In genomic region chr5:115843444-115844130, GRCh38 we compare ENCODE assay signal across 9 cellular contexts. TPM values are rescaled to one million over a fixed set of nuclear protein-coding genes. Genes with fewer than 3 reads are reported as not detected.
DNase-seq lines count a peak whose midpoint lies in the region; ATAC-seq and TF ChIP-seq lines count a peak whose summit lies in the region.
"Had no signal": no experiment of that assay in that cellular context is flagged by ENCODE, and none has a peak within 500 bp of the region (broad histone marks: within the 10 kb centered on the region; RNA-seq: fewer than 3 reads in every experiment).

No MANE protein-coding gene starts in this region.

- CTCF ChIA-PET in activated CD8-positive, alpha-beta T cell treated with anti-CD3 and anti-CD28 coated beads, Interleukin-2, amount 10 ng/mL, durations not matched to agents 7 days and 5 days (lab: Charles Lee): interaction anchor here (0.7 to 1.4 kb wide), 5 partner anchors 12 to 388 kb away, joined by 3 to 6 read pairs (median 4); no protein-coding TSS in a partner anchor

- TF ChIP-seq POLR2A in heart left ventricle (IDR thresholded peaks at IDR 0.05) (no peak), vagina (IDR thresholded peaks at IDR 0.05) (no peak), thyroid gland (IDR thresholded peaks at IDR 0.05) (no peak)

- ATAC-seq in heart left ventricle (no peak), Right ventricle myocardium inferior (no peak)
- no peak for ATAC-seq in activated CD8-positive, alpha-beta T cell treated with anti-CD3 and anti-CD28 coated beads, Interleukin-2, amount 10 ng/mL, durations not matched to agents 7 days and 5 days

- POLR2A ChIA-PET in activated CD8-positive, alpha-beta T cell treated with anti-CD3 and anti-CD28 coated beads, Interleukin-2, amount 10 ng/mL, durations not matched to agents 7 days and 5 days (lab: Charles Lee): interaction anchor here (0.9 to 1.0 kb wide), 2 partner anchors 11 to 218 kb away, joined by 3 read pairs; no protein-coding TSS in a partner anchor

- H3K4me3 ChIP-seq in heart left ventricle (peak overlapping the region in 10 of 12 donors; percentile 73 to 97 (median 86)), iPS-20b (ENCODE audit: low read length) (peak overlapping the region; percentile 97; the same call in 1 of the 2 replicates), vagina (peak overlapping the region; percentile 86 to 99), thyroid gland (replicated peaks in 1 of 3) (no peak overlapping the region)
- no peak overlapping the region for H3K4me3 ChIP-seq in effector memory CD4-positive, alpha-beta T cell (ENCODE audit: insufficient read depth, low read depth, low read length, poor library complexity, severe bottlenecking)

- H3K4me1 ChIP-seq in heart left ventricle: peaks cover 0 to 64% (median 52%) of the 10 kb centered on the region in 12 donors
- peaks cover 2% of the 10 kb centered on the region for H3K4me1 ChIP-seq in iPS-20b (ENCODE audit: insufficient read depth, low read length)
- peaks cover 58% of the 10 kb centered on the region for H3K4me1 ChIP-seq in vagina
- peaks cover 20% of the 10 kb centered on the region for H3K4me1 ChIP-seq in effector memory CD4-positive, alpha-beta T cell (ENCODE audit: control insufficient read depth, insufficient read depth, low read length, poor library complexity, severe bottlenecking)
- H3K4me1 ChIP-seq in thyroid gland: peaks cover 25 to 27% of the 10 kb centered on the region in 2 donors

- TF ChIP-seq CTCF in heart left ventricle (IDR thresholded peaks at IDR 0.05): no peak
- no peak for TF ChIP-seq CTCF in vagina (IDR thresholded peaks at IDR 0.05)
- no peak for TF ChIP-seq CTCF in thyroid gland (IDR thresholded peaks at IDR 0.05)

- no peaks in the 10 kb centered on the region for H3K27me3 ChIP-seq in heart left ventricle
- peaks cover 12% of the 10 kb centered on the region for H3K27me3 ChIP-seq in iPS-20b (ENCODE audit: insufficient read depth, low read length)
- no peaks in the 10 kb centered on the region for H3K27me3 ChIP-seq in vagina
- H3K27me3 ChIP-seq in effector memory CD4-positive, alpha-beta T cell (replicated peaks; ENCODE audit: control insufficient read depth, insufficient read depth, low read length, poor library complexity, severe bottlenecking): no peaks in the 10 kb centered on the region
- no peaks in the 10 kb centered on the region for H3K27me3 ChIP-seq in thyroid gland

- H3K4me1 Mint-ChIP-seq in activated CD8-positive, alpha-beta T cell treated with anti-CD3 and anti-CD28 coated beads, Interleukin-2, amount 10 ng/mL, durations not matched to agents 7 days and 5 days (ENCODE audit: low read depth): peaks cover 43% of the 10 kb centered on the region

- H3K27ac Mint-ChIP-seq in activated CD8-positive, alpha-beta T cell treated with anti-CD3 and anti-CD28 coated beads, Interleukin-2, amount 10 ng/mL, durations not matched to agents 7 days and 5 days: no peak overlapping the region

- peaks cover 23% of the 10 kb centered on the region for H3K36me3 Mint-ChIP-seq in activated CD8-positive, alpha-beta T cell treated with anti-CD3 and anti-CD28 coated beads, Interleukin-2, amount 10 ng/mL, durations not matched to agents 7 days and 5 days (ENCODE audit: low read depth)

- H3K36me3 ChIP-seq in heart left ventricle (no peaks in the 10 kb centered on the region), iPS-20b (ENCODE audit: insufficient read depth, low read depth, low read length) (no peaks in the 10 kb centered on the region; the same call in 1 of the 2 replicates), vagina (no peaks in the 10 kb centered on the region), thyroid gland (no peaks in the 10 kb centered on the region)
- no peaks in the 10 kb centered on the region for H3K36me3 ChIP-seq in effector memory CD4-positive, alpha-beta T cell (ENCODE audit: control insufficient read depth, insufficient read depth, low read length)

- no peak overlapping the region for H3K9ac ChIP-seq in iPS-20b (ENCODE audit: low read depth, low read length)

- H3K9me3 ChIP-seq in heart left ventricle (no peaks in the 10 kb centered on the region), iPS-20b (ENCODE audit: insufficient read depth, low read depth, low read length) (no peaks in the 10 kb centered on the region), vagina (no peaks in the 10 kb centered on the region), thyroid gland (no peaks in the 10 kb centered on the region)
- no peaks in the 10 kb centered on the region for H3K9me3 ChIP-seq in effector memory CD4-positive, alpha-beta T cell (ENCODE audit: control insufficient read depth, low read length)

- intact Hi-C loops in heart left ventricle (cut with DNase I): loop anchor here in 6 of 10 donors (5.0 to 10.0 kb wide), 7 partner anchors 211 to 529 kb away; partner anchors contain the start of genes TMED7 (in 2 of the 6), COMMD10 (in 1 of the 6) and FEM1C (in 1 of the 6)
- intact Hi-C loops in Right ventricle myocardium inferior (cut with DNase I): loop anchor here (5.0 to 10.0 kb wide), 2 partner anchors 229 to 549 kb away; partner anchors contain the start of gene CCDC112
- intact Hi-C loops in vagina (cut with DNase I): loop anchor here (5.0 kb wide), 1 partner anchor 216 kb away; the partner anchor contains the start of gene TMED7
- intact Hi-C loops in thyroid gland (cut with DNase I): no loop called here

- H3K27ac ChIP-seq in heart left ventricle: peak overlapping the region in 11 of 12 donors; percentile 41 to 96 (median 96)
- H3K27ac ChIP-seq in iPS-20b (ENCODE audit: low read length): no peak overlapping the region
- H3K27ac ChIP-seq in vagina: peak overlapping the region; percentile 9
- no peak overlapping the region for H3K27ac ChIP-seq in effector memory CD4-positive, alpha-beta T cell (ENCODE audit: insufficient read depth, low read length, poor library complexity, severe bottlenecking)
- no peak overlapping the region for H3K27ac ChIP-seq in thyroid gland

- 55 to 62% (median 58%) methylated on average over 6 of the region's 6 CpGs for WGBS in heart left ventricle, 4 donors
- WGBS in thyroid gland, 2 donors: 86 to 91% methylated on average over 6 of the region's 6 CpGs

- no peaks in the 10 kb centered on the region for H3K9me3 Mint-ChIP-seq in activated CD8-positive, alpha-beta T cell treated with anti-CD3 and anti-CD28 coated beads, Interleukin-2, amount 10 ng/mL, durations not matched to agents 7 days and 5 days (ENCODE audit: insufficient read depth)
- H3K9me3 Mint-ChIP-seq: memory B cell had no signal

- H3K4me3 Mint-ChIP-seq in activated CD8-positive, alpha-beta T cell treated with anti-CD3 and anti-CD28 coated beads, Interleukin-2, amount 10 ng/mL, durations not matched to agents 7 days and 5 days: peak overlapping the region; percentile 93

- no peaks in the 10 kb centered on the region for H3K27me3 Mint-ChIP-seq in activated CD8-positive, alpha-beta T cell treated with anti-CD3 and anti-CD28 coated beads, Interleukin-2, amount 10 ng/mL, durations not matched to agents 7 days and 5 days (ENCODE audit: low read depth)
- H3K27me3 Mint-ChIP-seq: memory B cell had no signal

- DNase-seq in heart left ventricle: peak in 1 of 5 donors; percentile 30
- no peak for DNase-seq in Right ventricle myocardium inferior (ENCODE audit: missing footprints)
- DNase-seq in activated CD8-positive, alpha-beta T cell treated with anti-CD3 and anti-CD28 coated beads, Interleukin-2, amount 10 ng/mL, durations not matched to agents 7 days and 5 days: no peak
- no peak for DNase-seq in vagina (ENCODE audit: extremely low spot score in 2 of 2)
- DNase-seq in effector memory CD4-positive, alpha-beta T cell: no peak
- no peak for DNase-seq in thyroid gland
- no peak for DNase-seq in NCI-H446 (lab: John Stamatoyannopoulos, UW)

RNA-seq across cellular contexts. Expression of gene AP3S1, which starts 1.9 kb away (rescaled TPM):
- 10 to 100 TPM; 20.3 to 56.4 (median 46.6) TPM for total RNA-seq in heart left ventricle
- 10 to 100 TPM; 40.8 to 42.1 TPM for polyA plus RNA-seq in heart left ventricle
- 61.9 TPM for total RNA-seq in Right ventricle myocardium inferior
- 10 to 100 TPM; 76.6 to 78.3 TPM for total RNA-seq in activated CD8-positive, alpha-beta T cell treated with anti-CD3 and anti-CD28 coated beads, Interleukin-2, amount 10 ng/mL, durations not matched to agents 7 days and 5 days
- total RNA-seq in vagina: 36.8 TPM
- total RNA-seq in thyroid gland: 100 to 1,000 TPM in 3 of 4 donors, 10 to 100 TPM in 1; 59.2 to 207 (median 149) TPM

RNA-seq across cellular contexts. Expression of gene ATG12, which starts 2.2 kb away (rescaled TPM):
- total RNA-seq in heart left ventricle: 10 to 100 TPM; 15.3 to 29.2 (median 20.8) TPM
- polyA plus RNA-seq in heart left ventricle: 10 to 100 TPM; 23.0 to 31.3 TPM
- total RNA-seq in Right ventricle myocardium inferior: 23.5 TPM
- 10 to 100 TPM; 35.9 to 43.9 TPM for total RNA-seq in activated CD8-positive, alpha-beta T cell treated with anti-CD3 and anti-CD28 coated beads, Interleukin-2, amount 10 ng/mL, durations not matched to agents 7 days and 5 days
- total RNA-seq in vagina: 50.6 TPM
- 10 to 100 TPM; 42.0 to 98.7 (median 68.1) TPM for total RNA-seq in thyroid gland

RNA-seq across cellular contexts. Expression of gene CDO1, which starts 27.1 kb away (rescaled TPM):
- 10 to 100 TPM in 3 of 9 donors, 1 to 10 TPM in 6; 2.7 to 37.2 (median 5.2) TPM for total RNA-seq in heart left ventricle
- polyA plus RNA-seq in heart left ventricle: 1 to 10 TPM; 4.8 to 6.4 TPM
- 12.2 TPM for total RNA-seq in Right ventricle myocardium inferior
- total RNA-seq in activated CD8-positive, alpha-beta T cell treated with anti-CD3 and anti-CD28 coated beads, Interleukin-2, amount 10 ng/mL, durations not matched to agents 7 days and 5 days: under 1 TPM in 1 of 2 experiments, not detected in 1; 0.40 TPM
- 16.0 TPM for total RNA-seq in vagina
- total RNA-seq in thyroid gland: 10 to 100 TPM in 3 of 4 donors, 1 to 10 TPM in 1; 4.0 to 40.4 (median 24.0) TPM

Comparison
In these comparisons a context has a peak if more than half of its experiments do, and no peak if none do; other contexts are left out.
1. H3K27ac ChIP-seq: peak in heart left ventricle (11 of 12) and vagina (single experiment); none in iPS-20b (single experiment), effector memory CD4-positive, alpha-beta T cell (single experiment) and thyroid gland (0 of 3).
2. H3K4me3 ChIP-seq: peak in heart left ventricle (10 of 12), iPS-20b (single experiment) and vagina (2 of 2); none in effector memory CD4-positive, alpha-beta T cell (single experiment) and thyroid gland (0 of 3).